In the genomic region with DNA sequence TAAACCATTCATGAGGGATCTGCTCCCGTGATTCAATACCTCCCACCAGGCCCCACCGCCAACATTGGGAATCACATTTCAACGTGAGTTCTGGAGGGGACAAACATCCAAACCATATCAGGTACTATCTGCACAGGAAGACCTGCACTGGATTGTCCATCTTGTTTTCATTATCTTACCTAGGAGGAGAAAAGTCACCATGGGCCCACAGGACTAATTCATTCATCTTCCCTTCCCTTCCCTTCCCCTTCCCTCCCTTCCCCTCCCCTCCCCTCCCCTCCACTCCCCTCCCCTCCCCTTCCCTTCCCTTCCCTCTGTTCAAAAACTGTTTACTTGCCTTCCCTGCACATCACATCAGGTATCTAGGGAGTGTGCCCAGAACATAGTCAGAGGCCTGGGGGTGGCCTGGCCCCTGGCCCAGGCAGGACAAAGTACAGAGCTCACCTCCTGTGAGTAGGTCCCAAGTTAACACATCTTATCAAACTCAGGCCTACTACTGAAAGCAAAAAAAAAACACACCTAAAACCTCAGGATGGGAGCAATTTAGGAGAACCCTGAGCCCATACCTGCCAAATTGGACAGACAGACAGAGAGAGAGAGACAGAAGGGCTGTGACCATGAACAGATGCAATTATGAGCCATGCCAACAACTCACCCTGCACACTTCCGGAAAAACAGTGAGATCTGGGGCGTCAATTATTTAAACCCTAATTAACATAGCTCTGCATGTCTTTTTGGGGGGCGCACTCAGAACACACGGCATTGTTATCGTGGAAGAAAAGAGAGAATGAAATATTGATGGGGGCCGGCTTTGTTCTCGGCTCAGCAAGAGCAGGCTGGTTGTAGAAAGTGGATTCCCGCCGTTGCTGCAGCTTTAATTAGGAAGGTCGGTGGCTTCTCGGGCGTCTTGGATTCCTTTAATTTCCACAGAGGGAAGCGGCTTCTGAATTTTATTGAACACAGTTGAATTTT, we compare ENCODE assay signal across 22 cellular contexts.
"Had no signal": no experiment of that assay in that cellular context is flagged by ENCODE, and none has a peak within 500 bp of the region (broad histone marks: within the 10 kb centered on the region; RNA-seq: fewer than 3 reads in every experiment).

No MANE protein-coding gene starts in this region.

- FAIRE-seq: astrocyte, islet of Langerhans, TTC549 had no signal

- H3K4me1 ChIP-seq: esophagus muscularis mucosa, suprapubic skin, transverse colon had no signal

- H3K36me3 ChIP-seq: esophagus muscularis mucosa, suprapubic skin, transverse colon, WERI-Rb-1 had no signal

- H3K9me3 ChIP-seq: esophagus muscularis mucosa, suprapubic skin, transverse colon had no signal

- H3K27me3 ChIP-seq: esophagus muscularis mucosa, suprapubic skin, transverse colon had no signal

- H3K27ac ChIP-seq: esophagus muscularis mucosa, suprapubic skin, transverse colon, WERI-Rb-1 had no signal

- ATAC-seq: activated CD4-positive, CD25-positive, alpha-beta regulatory T cell treated with anti-CD3 and anti-CD28 coated beads, Interleukin-2, amount 50 U/mL, for 24 hours; natural killer cell had no signal

- DNase-seq: activated CD4-positive, alpha-beta T cell treated with anti-CD3 and anti-CD28 coated beads for 48 hours; activated CD4-positive, alpha-beta T cell treated with anti-CD3 and anti-CD28 coated beads, Interleukin-2, amount 50 U/mL, for 48 hours; activated CD8-positive, alpha-beta memory T cell treated with anti-CD3 and anti-CD28 coated beads for 24 hours; activated effector memory CD4-positive, alpha-beta T cell treated with anti-CD3 and anti-CD28 coated beads, Interleukin-2, amount 50 U/mL, for 16 hours; activated naive CD4-positive, alpha-beta T cell treated with anti-CD3 and anti-CD28 coated beads for 36 hours; amniotic stem cell; caudate nucleus; foreskin melanocyte; midbrain; natural killer cell; stimulated activated CD4-positive, alpha-beta T cell treated with anti-CD3 and anti-CD28 coated beads, Interleukin-15, amount 100 ng/mL, for 24 hours; stimulated activated CD4-positive, alpha-beta T cell treated with anti-CD3 and anti-CD28 coated beads, Interleukin-2, amount 100 ng/mL, for 24 hours; stimulated activated naive CD4-positive, alpha-beta T cell; T-helper 9 cell; transverse colon; WERI-Rb-1 had no signal

- H3K4me3 ChIP-seq: esophagus muscularis mucosa, suprapubic skin, transverse colon had no signal
